22 cellular contexts compared by ENCODE assay signal in the genomic region with DNA sequence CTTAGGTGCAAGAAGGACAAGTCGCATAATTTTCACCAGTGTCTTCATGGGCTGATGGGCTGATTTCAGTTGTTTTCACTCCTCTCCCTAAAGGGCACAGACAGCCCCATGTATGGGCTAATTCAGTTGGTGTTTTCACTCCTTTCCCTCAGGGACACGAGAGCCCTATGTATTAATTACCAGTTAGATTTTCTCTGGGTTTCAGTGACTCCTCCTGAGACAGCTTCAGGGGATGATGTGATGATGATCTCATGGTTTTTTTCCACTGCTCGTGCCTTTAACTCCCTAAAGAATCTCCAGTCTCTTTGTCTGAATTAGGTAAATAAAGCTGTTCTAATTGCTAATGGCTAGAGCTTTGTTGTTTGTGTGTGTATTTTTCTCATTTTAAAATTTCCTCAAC. TPM values are rescaled to one million over a fixed set of nuclear protein-coding genes. Genes with fewer than 3 reads are reported as not detected.
DNase-seq lines count a peak whose midpoint lies in the region; ATAC-seq and TF ChIP-seq lines count a peak whose summit lies in the region.
"Had no signal": no experiment of that assay in that cellular context is flagged by ENCODE, and none has a peak within 500 bp of the region (broad histone marks: within the 10 kb centered on the region; RNA-seq: fewer than 3 reads in every experiment).

No MANE protein-coding gene starts in this region.

- no peaks in the 10 kb centered on the region; the same call in 1 of the 2 replicates for H3K36me3 Mint-ChIP-seq in HFFc6 (ENCODE audit: low read depth)

- H3K4me1 Mint-ChIP-seq in HFFc6 (ENCODE audit: low read depth): peaks cover 20% of the 10 kb centered on the region
- H3K4me1 Mint-ChIP-seq: stimulated activated memory B cell treated with anti-CD40 and anti-IgM and Interleukin-4, amounts not matched to agents 10 μg/mL and 1 μg/mL and 100 μg/mL, for 72 hours had no signal

- H3K27me3 Mint-ChIP-seq in HFFc6 (ENCODE audit: insufficient read depth): peaks cover 1% of the 10 kb centered on the region; the same call in 1 of the 2 replicates
- H3K27me3 Mint-ChIP-seq: activated T-cell treated with anti-CD3 and anti-CD28 coated beads, Interleukin-2, amount 50 U/mL, for 24 hours; natural killer cell treated with Interleukin-12 subunit alpha and Interleukin-12 subunit beta and Interleukin-15 and Interleukin-18, amount 100 ng/mL, for 72 hours; stimulated activated memory B cell treated with anti-CD40 and anti-IgM and Interleukin-4, amounts not matched to agents 10 μg/mL and 1 μg/mL and 100 μg/mL, for 72 hours had no signal

- TF ChIP-seq CTCF in HFFc6 (IDR thresholded peaks at IDR 0.05): no peak

- H3K9me3 Mint-ChIP-seq in HFFc6: no peaks in the 10 kb centered on the region
- H3K9me3 Mint-ChIP-seq: activated T-cell treated with anti-CD3 and anti-CD28 coated beads, Interleukin-2, amount 50 U/mL, for 24 hours; CD8-positive, alpha-beta T cell; natural killer cell treated with Interleukin-12 subunit alpha and Interleukin-12 subunit beta and Interleukin-15 and Interleukin-18, amount 100 ng/mL, for 72 hours; stimulated activated memory B cell treated with anti-CD40 and anti-IgM and Interleukin-4, amounts not matched to agents 10 μg/mL and 1 μg/mL and 100 μg/mL, for 72 hours had no signal

- DNase-seq in AG08396 (ENCODE audit: low spot score): peak; percentile 38
- peak; percentile 31 for DNase-seq in HFFc6
- peak; percentile 22 for DNase-seq in SK-MEL-5 (ENCODE audit: low read depth, low spot score)
- peak; percentile 51 for DNase-seq in foreskin melanocyte
- no peak for DNase-seq in RPMI8226
- DNase-seq: activated CD4-positive, alpha-beta T cell treated with anti-CD3 and anti-CD28 coated beads for 1 hour; activated gamma-delta T cell treated with Interleukin-2 at 50 U/mL for 16 hours; activated T-cell treated with anti-CD3 and anti-CD28 coated beads, Interleukin-2, amount 50 U/mL, for 24 hours; CD8-positive, alpha-beta T cell; effector CD4-positive, alpha-beta T cell; NCI-H1092; NCI-H2029; NCI-H446 treated with DMSO at 0.1 percent for 48 hours; pancreas; Peyer's patch; stimulated activated CD4-positive, alpha-beta T cell treated with anti-CD3 and anti-CD28 coated beads, Interleukin-4, amount 100 ng/mL, for 1 hour; testis had no signal

- ATAC-seq in GM21723 (IDR thresholded peaks at IDR 0.05; ENCODE audit: unreplicated experiment): no peak
- ATAC-seq in HG03354 (IDR thresholded peaks at IDR 0.05; ENCODE audit: poor library complexity, severe bottlenecking, unreplicated experiment): no peak
- ATAC-seq in HG02678 (IDR thresholded peaks at IDR 0.05; ENCODE audit: unreplicated experiment): no peak
- ATAC-seq: CD8-positive, alpha-beta T cell; natural killer cell treated with Interleukin-12 subunit alpha and Interleukin-12 subunit beta and Interleukin-15 and Interleukin-18, amount 100 ng/mL, for 72 hours; pancreas; stimulated activated memory B cell treated with anti-CD40 and anti-IgM and Interleukin-4, amounts not matched to agents 10 μg/mL and 1 μg/mL and 100 μg/mL, for 72 hours had no signal

- in situ Hi-C loops in SK-MEL-5 (cut with HindIII; ENCODE audit: low pct_unique_long_range_greater_than_20kb, low sequenced_read_pairs): no loop called here

- no peak overlapping the region for H3K4me3 Mint-ChIP-seq in HFFc6
- H3K4me3 Mint-ChIP-seq: activated T-cell treated with anti-CD3 and anti-CD28 coated beads, Interleukin-2, amount 50 U/mL, for 24 hours; CD8-positive, alpha-beta T cell; natural killer cell treated with Interleukin-12 subunit alpha and Interleukin-12 subunit beta and Interleukin-15 and Interleukin-18, amount 100 ng/mL, for 72 hours; stimulated activated memory B cell treated with anti-CD40 and anti-IgM and Interleukin-4, amounts not matched to agents 10 μg/mL and 1 μg/mL and 100 μg/mL, for 72 hours had no signal

- no peak overlapping the region for H3K27ac Mint-ChIP-seq in HFFc6
- H3K27ac Mint-ChIP-seq: activated T-cell treated with anti-CD3 and anti-CD28 coated beads, Interleukin-2, amount 50 U/mL, for 24 hours; CD8-positive, alpha-beta T cell; natural killer cell treated with Interleukin-12 subunit alpha and Interleukin-12 subunit beta and Interleukin-15 and Interleukin-18, amount 100 ng/mL, for 72 hours; stimulated activated memory B cell treated with anti-CD40 and anti-IgM and Interleukin-4, amounts not matched to agents 10 μg/mL and 1 μg/mL and 100 μg/mL, for 72 hours had no signal

RNA-seq across cellular contexts. Expression of gene RAMAC, which starts 9.9 kb away (rescaled TPM):
- total RNA-seq in HFFc6 (2021; fragmentation: NEBNext Ultra II Directional; extraction: Animal tissue kit (Norgen Biotek cat#: 25700)): 10 to 100 TPM; 18.6 to 22.0 (median 20.3) TPM
- total RNA-seq in SK-MEL-5 (2014; rRNA removed; shearing (Covaris generic)): 46.5 and 47.2 TPM in 2 replicates
- 21.9 and 24.6 TPM in 2 replicates for polyA plus RNA-seq in SK-MEL-5 (2015; cell fraction: cytosol; rRNA removed)
- polyA plus RNA-seq in SK-MEL-5 (2015; cell fraction: nucleus; rRNA removed): 4.8 and 6.9 TPM in 2 replicates

RNA-seq across cellular contexts. Expression of gene C15orf40, which starts 15.5 kb away (rescaled TPM):
- 10 to 100 TPM; 21.1 to 31.5 (median 26.3) TPM for total RNA-seq in HFFc6 (2021; fragmentation: NEBNext Ultra II Directional; extraction: Animal tissue kit (Norgen Biotek cat#: 25700))
- total RNA-seq in SK-MEL-5 (2014; rRNA removed; shearing (Covaris generic)): 25.3 and 26.6 TPM in 2 replicates
- polyA plus RNA-seq in SK-MEL-5 (2015; cell fraction: cytosol; rRNA removed): 26.7 and 45.1 TPM in 2 replicates
- polyA plus RNA-seq in SK-MEL-5 (2015; cell fraction: nucleus; rRNA removed): 19.3 and 30.9 TPM in 2 replicates

RNA-seq across cellular contexts. Expression of gene HOMER2, which starts 43.4 kb away (rescaled TPM):
- 1 to 10 TPM in 2 of 6 experiments, under 1 TPM in 4; 0.19 to 1.4 (median 0.86) TPM for total RNA-seq in HFFc6 (2021; fragmentation: NEBNext Ultra II Directional; extraction: Animal tissue kit (Norgen Biotek cat#: 25700))
- total RNA-seq in SK-MEL-5 (2014; rRNA removed; shearing (Covaris generic)): 8.8 and 13.4 TPM in 2 replicates
- 7.8 and 10.6 TPM in 2 replicates for polyA plus RNA-seq in SK-MEL-5 (2015; cell fraction: cytosol; rRNA removed)
- 9.2 and 9.6 TPM in 2 replicates for polyA plus RNA-seq in SK-MEL-5 (2015; cell fraction: nucleus; rRNA removed)
